In genomic region chr6:109381747-109382575, GRCh38 we compare ENCODE assay signal across 8 cellular contexts. TPM values are rescaled to one million over a fixed set of nuclear protein-coding genes. Genes with fewer than 3 reads are reported as not detected.
DNase-seq lines count a peak whose midpoint lies in the region; ATAC-seq, FAIRE-seq and TF ChIP-seq lines count a peak whose summit lies in the region.

CD164 (minus strand) TSS chr6:109382467; CDS start chr6:109382378, 89 bp downstream.

- no peak for TF ChIP-seq RAD21 in HepG2 (CRISPR knock-in tag; IDR thresholded peaks at IDR 0.05)

- peaks cover 43 to 48% (median 46%) of the 10 kb centered on the region in 11 experiments for H4K20me1 ChIP-seq in BLaER1 treated with 17β-estradiol and CSF1 and Interleukin-3, amounts not matched to agents 10 nM and 100 nM
- H4K20me1 ChIP-seq in HepG2 (ENCODE audit: insufficient read depth, low read length), result peaks cover 45% of the 10 kb centered on the region

- peak within 1 kb of the TSS; percentile 80 to 96 (median 91) for H3K4me2 ChIP-seq in BLaER1 treated with 17β-estradiol and CSF1 and Interleukin-3, amounts not matched to agents 10 nM and 100 nM
- H3K4me2 ChIP-seq in HepG2 (ENCODE audit: low read depth, low read length), result peak within 1 kb of the TSS; percentile 96

- peak; percentile 96 for DNase-seq in NCI-H69 (lab: John Stamatoyannopoulos, UW)
- DNase-seq in activated CD4-positive, alpha-beta T cell treated with anti-CD3 and anti-CD28 coated beads, Interleukin-2, amount 50 U/mL, for 1 hour, result peak; percentile 92
- peak; percentile 79 for DNase-seq in dedifferentiated amniotic fluid mesenchymal stem cell (ENCODE audit: extremely low spot score)
- DNase-seq in HepG2 (ENCODE audit: low spot score), result peak; percentile 87
- DNase-seq in stimulated activated CD4-positive, alpha-beta T cell treated with anti-CD3 and anti-CD28 coated beads, Interleukin-2, amount 100 ng/mL, for 48 hours, result peak; percentile 62 to 72

- no peak for FAIRE-seq in HepG2 (lab: Jason Lieb, UNC)

- H3K27me3 ChIP-seq in BLaER1 treated with 17β-estradiol and CSF1 and Interleukin-3, amounts not matched to agents 10 nM and 100 nM, result no peaks in the 10 kb centered on the region
- H3K27me3 ChIP-seq in HepG2 (ENCODE audit: control insufficient read depth in 1 of 2, insufficient read depth in 2 of 2, low read length in 2 of 2), result no peaks in the 10 kb centered on the region; a peak in 1 of 5 replicates

- H2AFZ ChIP-seq in HepG2 (ENCODE audit: low read length), result peak within 1 kb of the TSS; percentile 98

- BruUV-seq in HepG2 (replicated peaks; lab: Mats Ljungman, UMichigan), result no TSS peak

- in situ Hi-C loops in HepG2 (cut with HindIII; ENCODE audit: extremely low pct_ligation_motif_present, low pct_unique_long_range_greater_than_20kb), result loop anchor here (5.0 kb wide), 2 partner anchors 60 to 195 kb away; partner anchors contain the start of genes PPIL6 and SMPD2

- peaks cover 24 to 35% (median 29%) of the 10 kb centered on the region in 11 experiments for H3K36me3 ChIP-seq in BLaER1 treated with 17β-estradiol and CSF1 and Interleukin-3, amounts not matched to agents 10 nM and 100 nM
- peaks cover 7 to 21% of the 10 kb centered on the region in 2 experiments; a peak in 4 of 5 replicates for H3K36me3 ChIP-seq in HepG2 (replicated peaks in 1 of 2; ENCODE audit: control insufficient read depth in 1 of 2, insufficient read depth in 2 of 2, low read length in 2 of 2)

- WGBS in HepG2 (ENCODE audit: low lambda C conversion rate), result under 1% methylated on average over 38 of the region's 93 CpGs

- H3K9me3 ChIP-seq in BLaER1 treated with 17β-estradiol and CSF1 and Interleukin-3, amounts not matched to agents 10 nM and 100 nM (replicated peaks in 1 of 11), result no peaks in the 10 kb centered on the region
- no peaks in the 10 kb centered on the region for H3K9me3 ChIP-seq in HepG2 (ENCODE audit: low read length)

- intact Hi-C loops in HepG2 (cut with micrococcal nuclease; ENCODE audit: unreplicated experiment), result loop anchor here (1.0 to 5.0 kb wide), 4 partner anchors 59 to 285 kb away; partner anchors contain the start of genes CEP57L1, PPIL6 and SMPD2

- peak within 1 kb of the TSS; percentile 76 to 96 (median 91) for H3K4me3 ChIP-seq in BLaER1 treated with 17β-estradiol and CSF1 and Interleukin-3, amounts not matched to agents 10 nM and 100 nM
- peak within 1 kb of the TSS; percentile 95 to 99 (median 99) for H3K4me3 ChIP-seq in HepG2 (replicated peaks in 1 of 3; ENCODE audit: insufficient read depth in 1 of 3, low read depth in 2 of 3, low read length in 3 of 3)

- peak within 1 kb of the TSS; percentile 96 to 100 (median 99) for H3K9ac ChIP-seq in BLaER1 treated with 17β-estradiol and CSF1 and Interleukin-3, amounts not matched to agents 10 nM and 100 nM
- peak within 1 kb of the TSS; percentile 99 for H3K9ac ChIP-seq in HepG2 (ENCODE audit: insufficient read depth, low read depth, low read length)

- H3K79me2 ChIP-seq in HepG2 (ENCODE audit: insufficient read depth, low read length), result peaks cover 52% of the 10 kb centered on the region

- no peak for TF ChIP-seq EP300 in HepG2 (IDR thresholded peaks at IDR 0.05; ENCODE audit: low read depth in 2 of 2, low read length in 2 of 2)
- peak; percentile 54; the same call in 1 of the 2 replicates for TF ChIP-seq EP300 in HepG2 (CRISPR knock-in tag; IDR thresholded peaks at IDR 0.05; ENCODE audit: borderline replicate concordance)

- TF ChIP-seq CTCF in HepG2 (CRISPR knock-in tag; IDR thresholded peaks at IDR 0.05), result no peak; the same call in none of the 2 replicates

- H3K27ac ChIP-seq in BLaER1 treated with 17β-estradiol and CSF1 and Interleukin-3, amounts not matched to agents 10 nM and 100 nM, result peak within 1 kb of the TSS; percentile 97 to 100 (median 99)
- H3K27ac ChIP-seq in HepG2 (ENCODE audit: extremely low read length, insufficient read depth, low read length), result peak within 1 kb of the TSS; percentile 98

- peak; percentile 66 for ATAC-seq in GM19324 (IDR thresholded peaks at IDR 0.05; ENCODE audit: low FRiP score, unreplicated experiment)
- peak; percentile 49 for ATAC-seq in HG03460 (IDR thresholded peaks at IDR 0.05; ENCODE audit: unreplicated experiment)
- peak; percentile 68 for ATAC-seq in HepG2

- POLR2A ChIA-PET in HepG2 (lab: Yijun Ruan, JAX), result interaction anchor here (1.0 to 3.9 kb wide), 14 partner anchors 8 to 199 kb away, joined by 3 to 29 read pairs (median 4); partner anchors contain the start of genes PPIL6 and SMPD2

- TF ChIP-seq POLR2A in HepG2 (IDR thresholded peaks at IDR 0.05; ENCODE audit: insufficient read depth in 1 of 2, low read depth in 2 of 2, low read length in 2 of 2), result peak; percentile 97 to 98

- CTCF ChIA-PET in HepG2 (lab: Yijun Ruan, JAX; ENCODE audit: low intra/inter-chr PET ratio, low total read pairs), result no interaction called here

- peaks cover 39 to 54% (median 45%) of the 10 kb centered on the region in 10 experiments for H3K4me1 ChIP-seq in BLaER1 treated with 17β-estradiol and CSF1 and Interleukin-3, amounts not matched to agents 10 nM and 100 nM
- peaks cover 38% of the 10 kb centered on the region for H3K4me1 ChIP-seq in HepG2 (ENCODE audit: insufficient read depth, low read length)

TF ChIP-seq in HepG2, 621 proteins besides CTCF, POLR2A, EP300 and RAD21 (continues in another document):
- TF ChIP-seq RXRA (CRISPR knock-in tag; IDR thresholded peaks at IDR 0.05) (peak; percentile 78; the same call in 1 of the 2 replicates), RAD51 (IDR thresholded peaks at IDR 0.05; ENCODE audit: borderline replicate concordance) (no peak), TAF1 (CRISPR knock-in tag; IDR thresholded peaks at IDR 0.05) (peak; percentile 98), KDM3A (CRISPR knock-in tag; IDR thresholded peaks at IDR 0.05; ENCODE audit: low read depth) (peak; percentile 73; the same call in 1 of the 2 replicates), MEIS1 (CRISPR knock-in tag; IDR thresholded peaks at IDR 0.05; ENCODE audit: borderline replicate concordance) (no peak), ARNT2 (CRISPR knock-in tag; IDR thresholded peaks at IDR 0.05; ENCODE audit: low read depth) (peak; percentile 83), ZFP36 (IDR thresholded peaks at IDR 0.05; ENCODE audit: borderline replicate concordance, low read depth, low read length, partially characterized antibody) (no peak), SALL2 (CRISPR knock-in tag; IDR thresholded peaks at IDR 0.05) (peak; percentile 38), SAFB2 (CRISPR knock-in tag; IDR thresholded peaks at IDR 0.05; ENCODE audit: borderline replicate concordance, low read depth) (peak; percentile 65), ZNF816 (CRISPR knock-in tag; IDR thresholded peaks at IDR 0.05; ENCODE audit: borderline replicate concordance) (no peak; the same call in 1 of the 2 replicates), NCOA1 (CRISPR knock-in tag; IDR thresholded peaks at IDR 0.05) (no peak), ZFX (CRISPR knock-in tag; IDR thresholded peaks at IDR 0.05; ENCODE audit: low read depth) (peak; percentile 74), MXD1 (CRISPR knock-in tag; IDR thresholded peaks at IDR 0.05) (peak; percentile 57; the same call in 1 of the 2 replicates), ZNF326 (CRISPR knock-in tag; IDR thresholded peaks at IDR 0.05; ENCODE audit: borderline replicate concordance) (no peak)
- TF ChIP-seq, protein P1, sequence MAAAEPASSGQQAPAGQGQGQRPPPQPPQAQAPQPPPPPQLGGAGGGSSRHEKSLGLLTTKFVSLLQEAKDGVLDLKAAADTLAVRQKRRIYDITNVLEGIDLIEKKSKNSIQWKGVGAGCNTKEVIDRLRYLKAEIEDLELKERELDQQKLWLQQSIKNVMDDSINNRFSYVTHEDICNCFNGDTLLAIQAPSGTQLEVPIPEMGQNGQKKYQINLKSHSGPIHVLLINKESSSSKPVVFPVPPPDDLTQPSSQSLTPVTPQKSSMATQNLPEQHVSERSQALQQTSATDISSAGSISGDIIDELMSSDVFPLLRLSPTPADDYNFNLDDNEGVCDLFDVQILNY (CRISPR knock-in tag; conservative IDR thresholded peaks at IDR 0.05), result peak; percentile 33; the same call in 1 of the 2 replicates
- TF ChIP-seq, protein P2, sequence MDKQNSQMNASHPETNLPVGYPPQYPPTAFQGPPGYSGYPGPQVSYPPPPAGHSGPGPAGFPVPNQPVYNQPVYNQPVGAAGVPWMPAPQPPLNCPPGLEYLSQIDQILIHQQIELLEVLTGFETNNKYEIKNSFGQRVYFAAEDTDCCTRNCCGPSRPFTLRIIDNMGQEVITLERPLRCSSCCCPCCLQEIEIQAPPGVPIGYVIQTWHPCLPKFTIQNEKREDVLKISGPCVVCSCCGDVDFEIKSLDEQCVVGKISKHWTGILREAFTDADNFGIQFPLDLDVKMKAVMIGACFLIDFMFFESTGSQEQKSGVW (CRISPR knock-in tag; IDR thresholded peaks at IDR 0.05; ENCODE audit: borderline replicate concordance), result no peak

RNA-seq across cellular contexts. Expression of gene CD164, which starts in this region (rescaled TPM):
- total RNA-seq in HepG2 (2016; rRNA removed; fragmentation: Illumina TruSeq; extraction: Trizol), result 148 and 222 TPM in 2 replicates
- total RNA-seq in HepG2 (2016; cell fraction: cytosol; rRNA removed; fragmentation: Illumina TruSeq; extraction: Trizol; ENCODE audit: low read depth), result 22.2 and 25.0 TPM in 2 replicates
- total RNA-seq in HepG2 (2016; cell fraction: insoluble cytoplasmic fraction; rRNA removed; fragmentation: Illumina TruSeq; extraction: Trizol), result 152 and 227 TPM in 2 replicates
- 57.9 and 68.8 TPM in 2 replicates for total RNA-seq in HepG2 (2016; cell fraction: membrane; rRNA removed; fragmentation: Illumina TruSeq; extraction: Trizol)
- 217 and 244 TPM in 2 replicates for total RNA-seq in HepG2 (2016; cell fraction: nucleus; rRNA removed; fragmentation: Illumina TruSeq; extraction: Trizol)
- 257 and 293 TPM in 2 replicates for polyA plus RNA-seq in HepG2 (2011; rRNA removed)
- 113 and 156 TPM in 2 replicates for polyA plus RNA-seq in HepG2 (2011; cell fraction: cytosol; rRNA removed)
- polyA plus RNA-seq in HepG2 (2011; cell fraction: nucleus; rRNA removed), result 72.2 and 82.4 TPM in 2 replicates
- polyA plus RNA-seq in HepG2 (2012), result 167 and 201 TPM in 2 replicates
- 20.0 and 22.1 TPM in 2 replicates for polyA plus RNA-seq in HepG2 (2016; cell fraction: cytosol; fragmentation: Illumina TruSeq; extraction: Trizol; ENCODE audit: low read depth)
- 148 and 155 TPM in 2 replicates for polyA plus RNA-seq in HepG2 (2016; cell fraction: insoluble cytoplasmic fraction; fragmentation: Illumina TruSeq; extraction: Trizol; ENCODE audit: low read depth)
- polyA plus RNA-seq in HepG2 (2016; cell fraction: membrane; fragmentation: Illumina TruSeq; extraction: Trizol; ENCODE audit: low read depth), result 45.6 and 50.4 TPM in 2 replicates
- 320 and 334 TPM in 2 replicates for polyA plus RNA-seq in HepG2 (2016; cell fraction: nucleus; fragmentation: Illumina TruSeq; extraction: Trizol; ENCODE audit: insufficient read depth, low read depth)
- 273 and 666 TPM in 2 replicates for polyA minus RNA-seq in HepG2 (2011; rRNA and poly(A)+ RNA removed; ENCODE audit: low replicate concordance)
- 269 and 278 TPM in 2 replicates for polyA minus RNA-seq in HepG2 (2011; cell fraction: cytosol; rRNA and poly(A)+ RNA removed)
- 158 and 165 TPM in 2 replicates for polyA minus RNA-seq in HepG2 (2011; cell fraction: nucleus; rRNA and poly(A)+ RNA removed)

Comparison
In these comparisons a context has a peak if more than half of its experiments do, and no peak if none do; other contexts are left out.
1. Peak in every context shown above with its lines: DNase-seq, ATAC-seq, H3K4me3 ChIP-seq and H3K27ac ChIP-seq.